ENCODE assay signal across 19 cellular contexts in the genomic region with DNA sequence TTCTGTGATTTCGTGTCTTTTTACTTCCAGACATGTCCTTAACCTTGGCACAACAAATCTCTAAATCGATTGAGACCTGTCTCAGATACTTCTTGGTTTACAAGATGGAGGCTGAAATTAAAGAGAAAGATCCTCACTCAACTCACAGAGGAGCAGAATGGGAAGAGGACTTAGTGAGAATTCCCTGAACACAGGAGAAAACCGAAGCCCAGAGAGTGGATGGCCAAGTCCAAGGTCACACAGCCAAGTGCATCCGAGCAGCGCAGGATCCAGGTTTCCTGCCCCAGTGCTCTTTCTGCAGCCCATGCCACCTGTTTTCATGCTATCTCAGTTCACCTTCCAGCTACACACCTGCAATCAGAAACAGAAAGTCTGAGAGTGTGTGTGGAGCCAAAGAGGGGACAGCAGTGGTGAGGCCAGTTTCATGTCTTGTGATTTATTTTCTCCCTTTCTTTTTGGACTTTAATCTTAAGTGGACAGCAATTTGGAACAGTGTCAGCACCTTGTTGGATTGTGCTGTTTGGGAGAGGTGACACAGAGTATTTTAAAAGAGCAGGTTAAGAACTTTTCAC. TPM values are rescaled to one million over a fixed set of nuclear protein-coding genes. Genes with fewer than 3 reads are reported as not detected.
DNase-seq lines count a peak whose midpoint lies in the region; ATAC-seq and TF ChIP-seq lines count a peak whose summit lies in the region.
"Had no signal": no experiment of that assay in that cellular context is flagged by ENCODE, and none has a peak within 500 bp of the region (broad histone marks: within the 10 kb centered on the region; RNA-seq: fewer than 3 reads in every experiment).

No MANE protein-coding gene starts in this region.

- H3K36me3 ChIP-seq in SU-DHL-6 (ENCODE audit: low read length) (no peaks in the 10 kb centered on the region), stomach (no peaks in the 10 kb centered on the region)
- H3K36me3 ChIP-seq: upper lobe of right lung had no signal

- H3K79me2 ChIP-seq in SU-DHL-6 (ENCODE audit: insufficient read depth, low read length) = no peaks in the 10 kb centered on the region

- TF ChIP-seq EP300 in stomach (IDR thresholded peaks at IDR 0.05) = no peak

- WGBS in stomach, 5 donors = 40 to 60% (median 48%) methylated on average over 5 of the region's 5 CpGs

- no peak overlapping the region for H2AFZ ChIP-seq in SU-DHL-6 (ENCODE audit: low read depth, low read length, severe bottlenecking)

- no peak for TF ChIP-seq POLR2A in stomach (IDR thresholded peaks at IDR 0.05)

- H3K4me2 ChIP-seq in SU-DHL-6 (ENCODE audit: low read depth, low read length, poor library complexity, severe bottlenecking) = peak overlapping the region; percentile 70

- intact Hi-C loops in stomach (cut with DNase I; ENCODE audit: low total_unique reads) = no loop called here

- no peaks in the 10 kb centered on the region for H3K9me3 ChIP-seq in SU-DHL-6 (ENCODE audit: insufficient read depth, low read length)
- no peaks in the 10 kb centered on the region for H3K9me3 ChIP-seq in stomach
- H3K9me3 ChIP-seq: upper lobe of right lung had no signal

- DNase-seq in DMS53 (lab: John Stamatoyannopoulos, UW) = peak; percentile 50
- DNase-seq in DMS53 treated with DMSO at 0.1 percent for 48 hours (lab: John Stamatoyannopoulos, UW; ENCODE audit: unreplicated experiment) = no peak
- no peak for DNase-seq in stomach
- DNase-seq in DMS114 treated with DMSO at 0.1 percent for 48 hours (lab: John Stamatoyannopoulos, UW; ENCODE audit: unreplicated experiment) = no peak
- no peak for DNase-seq in CD1c-positive myeloid dendritic cell (ENCODE audit: extremely low spot score)
- DNase-seq in stimulated activated CD4-positive, alpha-beta T cell treated with anti-CD3 and anti-CD28 coated beads, Interleukin-1b, Interleukin-23, amount 100 ng/mL, for 48 hours = no peak
- DNase-seq: activated CD4-positive, alpha-beta T cell treated with anti-CD3 and anti-CD28 coated beads, Interleukin-2, amount 50 U/mL, for 1 hour; activated effector memory CD4-positive, alpha-beta T cell treated with anti-CD3 and anti-CD28 coated beads, Interleukin-2, amount 50 U/mL, for 16 hours; glutamatergic neuron; H7; NCI-H2107; nephron progenitor cell; upper lobe of right lung had no signal

- H3K9ac ChIP-seq in SU-DHL-6 (ENCODE audit: low read length) = peak overlapping the region; percentile 64

- H3K27me3 ChIP-seq in SU-DHL-6 (ENCODE audit: low read length) (no peaks in the 10 kb centered on the region), stomach (peaks cover 0 to 41% (median 5%) of the 10 kb centered on the region in 3 donors)
- H3K27me3 ChIP-seq: upper lobe of right lung had no signal

- H3K9me2 ChIP-seq in SU-DHL-6 (replicated peaks; ENCODE audit: insufficient read depth, low read length) = no peaks in the 10 kb centered on the region

- H3F3A ChIP-seq in SU-DHL-6 (ENCODE audit: insufficient read depth) = peaks cover 65% of the 10 kb centered on the region

- peaks cover 0 to 22% (median 10%) of the 10 kb centered on the region in 4 donors for H3K4me1 ChIP-seq in stomach
- H3K4me1 ChIP-seq: upper lobe of right lung had no signal

- no peak for TF ChIP-seq CTCF in SU-DHL-6 (IDR thresholded peaks at IDR 0.05; ENCODE audit: insufficient read depth, low read length, poor library complexity, severe bottlenecking)
- no peak for TF ChIP-seq CTCF in stomach (IDR thresholded peaks at IDR 0.05)

- H3K4me3 ChIP-seq in SU-DHL-6 (ENCODE audit: insufficient read depth, low read length, poor library complexity, severe bottlenecking) (peak overlapping the region; percentile 16), stomach (no peak overlapping the region)
- H3K4me3 ChIP-seq: skin epidermis, upper lobe of right lung had no signal

- ATAC-seq in HG02884 (IDR thresholded peaks at IDR 0.05; ENCODE audit: unreplicated experiment) = peak; percentile 26
- ATAC-seq: upper lobe of right lung had no signal

- H4K20me1 ChIP-seq in SU-DHL-6 (ENCODE audit: low read depth, low read length) = no peaks in the 10 kb centered on the region

- H3K27ac ChIP-seq in SU-DHL-6 (ENCODE audit: low read depth, low read length) = peak overlapping the region; percentile 99
- H3K27ac ChIP-seq in stomach = peak overlapping the region in 3 of 5 donors; percentile 13 to 49 (median 20)
- H3K27ac ChIP-seq: 22Rv1, upper lobe of right lung had no signal

RNA-seq across cellular contexts. Expression of a gene that starts 22.9 kb away (rescaled TPM):
- under 1 TPM in 1 of 5 donors, not detected in 4; 0.37 TPM for total RNA-seq in stomach
- not detected for polyA plus RNA-seq in stomach
- total RNA-seq: bronchial epithelial cell, endothelial cell of umbilical vein, upper lobe of right lung had no signal
- polyA plus RNA-seq: endothelial cell of umbilical vein had no signal

RNA-seq across cellular contexts. Expression of a gene that starts 50.6 kb away (rescaled TPM):
- 1 to 10 TPM in 1 of 5 donors, not detected in 4; 3.9 TPM for total RNA-seq in stomach
- 1 to 10 TPM in 1 of 3 donors, not detected in 2; 6.5 TPM for polyA plus RNA-seq in stomach
- total RNA-seq: bronchial epithelial cell, endothelial cell of umbilical vein, H7, upper lobe of right lung had no signal
- polyA plus RNA-seq: endothelial cell of umbilical vein had no signal
